Comparison of ENCODE assay signal across 12 cellular contexts in the genomic region with DNA sequence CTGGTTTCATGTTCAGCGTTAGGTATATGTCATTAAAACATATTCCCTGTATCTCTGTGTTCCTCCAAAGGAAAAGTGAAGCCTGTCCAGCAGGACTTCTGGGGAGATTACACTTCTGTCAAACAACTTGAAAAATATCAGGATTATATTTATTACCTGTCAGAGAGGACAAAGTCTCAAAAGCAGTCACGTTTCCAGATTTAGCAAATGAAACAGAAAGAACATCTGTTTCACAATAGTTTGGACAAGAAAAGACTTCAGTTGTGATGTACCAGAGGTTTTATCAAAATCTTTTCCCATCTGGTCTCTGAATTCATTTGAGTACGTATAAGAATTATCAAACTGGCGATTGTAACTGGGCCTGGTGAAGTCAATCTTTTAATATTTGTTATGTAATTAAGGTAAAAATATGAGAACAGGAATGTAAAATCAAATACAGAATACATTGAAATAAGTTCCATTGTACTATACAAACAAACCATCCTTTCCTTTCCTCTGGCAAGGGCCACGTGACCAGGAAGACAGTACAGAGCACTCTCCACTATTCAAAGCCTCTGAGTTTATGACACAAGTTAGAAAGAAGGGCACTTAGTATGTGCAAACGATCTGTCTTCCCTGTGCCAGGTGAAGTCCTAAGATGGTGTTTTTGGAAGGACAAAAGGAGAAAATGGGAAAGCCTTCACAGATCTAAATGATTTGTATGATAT. TPM values are rescaled to one million over a fixed set of nuclear protein-coding genes. Genes with fewer than 3 reads are reported as not detected.
DNase-seq lines count a peak whose midpoint lies in the region; ATAC-seq and TF ChIP-seq lines count a peak whose summit lies in the region.
"Had no signal": no experiment of that assay in that cellular context is flagged by ENCODE, and none has a peak within 500 bp of the region (broad histone marks: within the 10 kb centered on the region; RNA-seq: fewer than 3 reads in every experiment).

No MANE protein-coding gene starts in this region.

- no peak for DNase-seq in right atrium auricular region (ENCODE audit: low spot score)
- DNase-seq in right cardiac atrium = no peak
- DNase-seq in activated T-helper 1 cell treated with anti-CD3 and anti-CD28 coated beads, Interleukin-12 subunit alpha, Interleukin-12 subunit beta, Interleukin-2, Interleukin-4 antibody, amounts not matched to agents 30 ng/mL and 10 ng/mL and 1 ng/mL, durations not matched to agents 14 hours and 24 hours and 36 hours (ENCODE audit: low spot score) = no peak
- DNase-seq in NCI-H2029 (lab: John Stamatoyannopoulos, UW) = no peak
- no peak for DNase-seq in LoVo (ENCODE audit: low spot score)
- DNase-seq in D341Med (ENCODE audit: low spot score) = no peak
- no peak for DNase-seq in activated gamma-delta T cell (lab: John Stamatoyannopoulos, UW)
- DNase-seq: activated naive CD4-positive, alpha-beta T cell treated with Interleukin-2 at 50 U/mL for 16 hours; HCEC 1CT; NCI-H2081 had no signal

- H3K27me3 Mint-ChIP-seq in activated T-helper 1 cell treated with anti-CD3 and anti-CD28 coated beads, Interleukin-12 subunit alpha, Interleukin-12 subunit beta, Interleukin-2, Interleukin-4 antibody, amounts not matched to agents 30 ng/mL and 10 ng/mL and 1 ng/mL, durations not matched to agents 14 hours and 24 hours and 36 hours (ENCODE audit: insufficient read depth) = no peaks in the 10 kb centered on the region

- no peak overlapping the region for H3K4me3 ChIP-seq in right atrium auricular region
- H3K4me3 ChIP-seq in right cardiac atrium (ENCODE audit: low read length) = no peak overlapping the region

- H3K27me3 ChIP-seq in right atrium auricular region = no peaks in the 10 kb centered on the region
- no peaks in the 10 kb centered on the region for H3K27me3 ChIP-seq in right cardiac atrium (ENCODE audit: control insufficient read depth, insufficient read depth)
- no peaks in the 10 kb centered on the region for H3K27me3 ChIP-seq in layer of hippocampus (ENCODE audit: control insufficient read depth, insufficient read depth, low read length)

- H3K9me3 ChIP-seq in right atrium auricular region = no peaks in the 10 kb centered on the region
- H3K9me3 ChIP-seq in right cardiac atrium (ENCODE audit: control insufficient read depth, low read length) = no peaks in the 10 kb centered on the region

- no peak for ATAC-seq in right cardiac atrium

- no peaks in the 10 kb centered on the region for H3K9me3 Mint-ChIP-seq in activated T-helper 1 cell treated with anti-CD3 and anti-CD28 coated beads, Interleukin-12 subunit alpha, Interleukin-12 subunit beta, Interleukin-2, Interleukin-4 antibody, amounts not matched to agents 30 ng/mL and 10 ng/mL and 1 ng/mL, durations not matched to agents 14 hours and 24 hours and 36 hours

- H3K4me3 Mint-ChIP-seq in activated T-helper 1 cell treated with anti-CD3 and anti-CD28 coated beads, Interleukin-12 subunit alpha, Interleukin-12 subunit beta, Interleukin-2, Interleukin-4 antibody, amounts not matched to agents 30 ng/mL and 10 ng/mL and 1 ng/mL, durations not matched to agents 14 hours and 24 hours and 36 hours = peak overlapping the region; percentile 95

- peaks cover 55% of the 10 kb centered on the region for H3K36me3 Mint-ChIP-seq in activated T-helper 1 cell treated with anti-CD3 and anti-CD28 coated beads, Interleukin-12 subunit alpha, Interleukin-12 subunit beta, Interleukin-2, Interleukin-4 antibody, amounts not matched to agents 30 ng/mL and 10 ng/mL and 1 ng/mL, durations not matched to agents 14 hours and 24 hours and 36 hours (ENCODE audit: low read depth)

- H3K36me3 ChIP-seq in right atrium auricular region = no peaks in the 10 kb centered on the region

- H3K27ac Mint-ChIP-seq in activated T-helper 1 cell treated with anti-CD3 and anti-CD28 coated beads, Interleukin-12 subunit alpha, Interleukin-12 subunit beta, Interleukin-2, Interleukin-4 antibody, amounts not matched to agents 30 ng/mL and 10 ng/mL and 1 ng/mL, durations not matched to agents 14 hours and 24 hours and 36 hours = peak overlapping the region; percentile 73

- intact Hi-C loops in right cardiac atrium (cut with DNase I) = loop anchor here in 1 of 4 donors (10.0 kb wide), 1 partner anchor 91 kb away; no protein-coding TSS in a partner anchor
- intact Hi-C loops in activated T-helper 1 cell treated with anti-CD3 and anti-CD28 coated beads, Interleukin-12 subunit alpha, Interleukin-12 subunit beta, Interleukin-2, Interleukin-4 antibody, amounts not matched to agents 30 ng/mL and 10 ng/mL and 1 ng/mL, durations not matched to agents 14 hours and 24 hours and 36 hours (cut with micrococcal nuclease) = loop anchor here (5.0 kb wide), 3 partner anchors 316 to 989 kb away; a partner anchor contains a TSS

- TF ChIP-seq CTCF in right atrium auricular region (IDR thresholded peaks at IDR 0.05) = no peak

- H3K4me1 ChIP-seq in right atrium auricular region (peaks cover 0 to 65% of the 10 kb centered on the region in 2 donors), right cardiac atrium (ENCODE audit: control insufficient read depth, insufficient read depth, low read length) (peaks cover 7% of the 10 kb centered on the region)

- H3K27ac ChIP-seq in right atrium auricular region = peak overlapping the region; percentile 36 to 99
- no peak overlapping the region for H3K27ac ChIP-seq in right cardiac atrium (ENCODE audit: low read length)
- peak overlapping the region; percentile 4 for H3K27ac ChIP-seq in layer of hippocampus (ENCODE audit: low read depth, low read length)
- H3K27ac ChIP-seq: epithelial cell of prostate had no signal

- H3K4me1 Mint-ChIP-seq in activated T-helper 1 cell treated with anti-CD3 and anti-CD28 coated beads, Interleukin-12 subunit alpha, Interleukin-12 subunit beta, Interleukin-2, Interleukin-4 antibody, amounts not matched to agents 30 ng/mL and 10 ng/mL and 1 ng/mL, durations not matched to agents 14 hours and 24 hours and 36 hours (ENCODE audit: low read depth) = peaks cover 75% of the 10 kb centered on the region

- WGBS in right cardiac atrium = 65% methylated on average over 6 of the region's 6 CpGs

RNA-seq across cellular contexts. Expression of a gene that starts 3.2 kb away (rescaled TPM):
- total RNA-seq in right atrium auricular region (10 to 100 TPM; 10.3 to 12.1 TPM), right cardiac atrium (10 to 100 TPM in 2 of 4 donors, 1 to 10 TPM in 2; 8.6 to 11.0 (median 10.2) TPM)
- polyA plus RNA-seq in right cardiac atrium = 10.5 TPM
- total RNA-seq in activated T-helper 1 cell treated with anti-CD3 and anti-CD28 coated beads, Interleukin-12 subunit alpha, Interleukin-12 subunit beta, Interleukin-2, Interleukin-4 antibody, amounts not matched to agents 30 ng/mL and 10 ng/mL and 1 ng/mL, durations not matched to agents 14 hours and 24 hours and 36 hours = 116 and 121 TPM in 2 replicates

RNA-seq across cellular contexts. Expression of a gene that starts 3.5 kb away (rescaled TPM):
- total RNA-seq in right atrium auricular region (10 to 100 TPM in 1 of 2 donors, 1 to 10 TPM in 1; 7.1 to 15.2 TPM), right cardiac atrium (10 to 100 TPM in 3 of 4 donors, 1 to 10 TPM in 1; 8.9 to 12.0 (median 11.2) TPM)
- 14.3 TPM for polyA plus RNA-seq in right cardiac atrium
- 16.4 and 19.7 TPM in 2 replicates for total RNA-seq in activated T-helper 1 cell treated with anti-CD3 and anti-CD28 coated beads, Interleukin-12 subunit alpha, Interleukin-12 subunit beta, Interleukin-2, Interleukin-4 antibody, amounts not matched to agents 30 ng/mL and 10 ng/mL and 1 ng/mL, durations not matched to agents 14 hours and 24 hours and 36 hours
